10 cellular contexts compared by ENCODE assay signal in genomic region chr18:50192903-50193795, GRCh38. TPM values are rescaled to one million over a fixed set of nuclear protein-coding genes. Genes with fewer than 3 reads are reported as not detected.
DNase-seq lines count a peak whose midpoint lies in the region; ATAC-seq and TF ChIP-seq lines count a peak whose summit lies in the region.
"Had no signal": no experiment of that assay in that cellular context is flagged by ENCODE, and none has a peak within 500 bp of the region (broad histone marks: within the 10 kb centered on the region; RNA-seq: fewer than 3 reads in every experiment).

No MANE protein-coding gene starts in this region.

- ATAC-seq in PC-3: peak; percentile 8; the same call in 1 of the 2 replicates

- H3K27ac ChIP-seq in PC-3 (ENCODE audit: low read length): peak overlapping the region; percentile 16; the same call in 1 of the 2 replicates
- peak overlapping the region; percentile 91 for H3K27ac ChIP-seq in hepatocyte
- H3K27ac ChIP-seq in parathyroid adenoma: no peak overlapping the region
- no peak overlapping the region for H3K27ac ChIP-seq in Karpas-422 (ENCODE audit: low read length)

- H3K4me3 ChIP-seq in PC-3 (ENCODE audit: low read length) (peak overlapping the region; percentile 71), hepatocyte (peak overlapping the region; percentile 56), parathyroid adenoma (ENCODE audit: low read depth, low read length) (peak overlapping the region; percentile 50), Karpas-422 (ENCODE audit: low read length) (no peak overlapping the region)

- H3F3A ChIP-seq in PC-3 (ENCODE audit: low read length, unreplicated experiment): no peaks in the 10 kb centered on the region

- peaks cover 15% of the 10 kb centered on the region; the same call in 1 of the 2 replicates for H3K4me1 ChIP-seq in PC-3 (ENCODE audit: insufficient read depth, low read length)
- peaks cover 5% of the 10 kb centered on the region for H3K4me1 ChIP-seq in hepatocyte (ENCODE audit: insufficient read depth)
- peaks cover 10% of the 10 kb centered on the region for H3K4me1 ChIP-seq in parathyroid adenoma
- H3K4me1 ChIP-seq in Karpas-422 (ENCODE audit: low read length): no peaks in the 10 kb centered on the region

- peaks cover 42% of the 10 kb centered on the region for H3K79me2 ChIP-seq in PC-3 (ENCODE audit: low read length)
- peaks cover 52% of the 10 kb centered on the region for H3K79me2 ChIP-seq in hepatocyte
- no peaks in the 10 kb centered on the region for H3K79me2 ChIP-seq in parathyroid adenoma
- H3K79me2 ChIP-seq in Karpas-422 (ENCODE audit: low read length): no peaks in the 10 kb centered on the region

- peak overlapping the region; percentile 79 for H3K4me2 ChIP-seq in PC-3 (ENCODE audit: low read length)
- peak overlapping the region; percentile 83 for H3K4me2 ChIP-seq in hepatocyte
- H3K4me2 ChIP-seq in parathyroid adenoma (ENCODE audit: low read length): peak overlapping the region; percentile 63
- H3K4me2 ChIP-seq in Karpas-422 (ENCODE audit: low read depth, low read length, poor library complexity, severe bottlenecking): no peak overlapping the region

- peak overlapping the region; percentile 68 for H3K9ac ChIP-seq in PC-3 (ENCODE audit: low read length)
- H3K9ac ChIP-seq in parathyroid adenoma: no peak overlapping the region
- H3K9ac ChIP-seq in Karpas-422 (ENCODE audit: low read length): no peak overlapping the region

- H3K9me3 ChIP-seq in PC-3 (ENCODE audit: low read length) (no peaks in the 10 kb centered on the region), hepatocyte (ENCODE audit: low read depth) (no peaks in the 10 kb centered on the region), parathyroid adenoma (ENCODE audit: control insufficient read depth, low read length) (no peaks in the 10 kb centered on the region), Karpas-422 (ENCODE audit: low read length) (no peaks in the 10 kb centered on the region)

- no peaks in the 10 kb centered on the region for H3K27me3 ChIP-seq in PC-3 (ENCODE audit: low read length)
- H3K27me3 ChIP-seq in hepatocyte: peaks cover 20% of the 10 kb centered on the region
- no peaks in the 10 kb centered on the region for H3K27me3 ChIP-seq in parathyroid adenoma (ENCODE audit: control insufficient read depth, insufficient read depth, low read length)
- no peaks in the 10 kb centered on the region for H3K27me3 ChIP-seq in Karpas-422 (ENCODE audit: low read length)

- CTCF ChIA-PET in PC-3 (lab: Charles Lee): interaction anchor here (0.6 kb wide), 1 partner anchor 301 kb away, joined by 5 read pairs; no protein-coding TSS in a partner anchor

- H2AFZ ChIP-seq in PC-3 (ENCODE audit: low read length) (no peak overlapping the region), hepatocyte (peak overlapping the region; percentile 4), parathyroid adenoma (peak overlapping the region; percentile 78), Karpas-422 (ENCODE audit: low read length) (no peak overlapping the region)

- TF ChIP-seq CTCF in PC-3 (conservative IDR thresholded peaks at IDR 0.05; ENCODE audit: low read depth, low read length) (no peak), hepatocyte (IDR thresholded peaks at IDR 0.05; ENCODE audit: poor library complexity) (no peak), parathyroid adenoma (IDR thresholded peaks at IDR 0.05) (no peak)

- DNase-seq in DMS79 treated with DMSO at 0.1 percent for 48 hours (lab: John Stamatoyannopoulos, UW) (peak; percentile 10), PC-3 (peak; percentile 4), hepatocyte (ENCODE audit: low spot score) (peak; percentile 34), superior temporal gyrus (ENCODE audit: extremely low spot score) (no peak), DMS114 treated with DMSO at 0.1 percent for 48 hours (lab: John Stamatoyannopoulos, UW; ENCODE audit: unreplicated experiment) (no peak), GM03348 (ENCODE audit: low spot score) (no peak), Karpas-422 (no peak)
- DNase-seq: NCI-H1092 had no signal

- H4K20me1 ChIP-seq in PC-3 (ENCODE audit: low read length) (no peaks in the 10 kb centered on the region), hepatocyte (ENCODE audit: insufficient read depth, poor library complexity, severe bottlenecking) (peaks cover 6% of the 10 kb centered on the region), Karpas-422 (ENCODE audit: insufficient read depth, low read depth, low read length) (no peaks in the 10 kb centered on the region)

- TSS peak; percentile 76 for BruUV-seq in PC-3 (replicated peaks; lab: Mats Ljungman, UMichigan)

- POLR2A ChIA-PET in PC-3 (lab: Charles Lee; ENCODE audit: unreplicated experiment): no interaction called here

- intact Hi-C loops in PC-3 (cut with micrococcal nuclease): loop anchor here (5.0 kb wide), 1 partner anchor 96 kb away; no protein-coding TSS in a partner anchor

- H3K9me2 ChIP-seq in PC-3 (replicated peaks; ENCODE audit: low read length) (no peaks in the 10 kb centered on the region), hepatocyte (replicated peaks; ENCODE audit: insufficient read depth) (no peaks in the 10 kb centered on the region), Karpas-422 (replicated peaks; ENCODE audit: insufficient read depth, low read length) (no peaks in the 10 kb centered on the region)

- H3K36me3 ChIP-seq in PC-3 (ENCODE audit: low read depth, low read length) (no peaks in the 10 kb centered on the region), hepatocyte (replicated peaks; ENCODE audit: insufficient read depth, low read depth) (no peaks in the 10 kb centered on the region), parathyroid adenoma (ENCODE audit: control insufficient read depth, insufficient read depth, low read length) (no peaks in the 10 kb centered on the region), Karpas-422 (ENCODE audit: insufficient read depth, low read length) (no peaks in the 10 kb centered on the region)

- WGBS in hepatocyte (ENCODE audit: low lambda C conversion rate, missing lambda C conversion rate): 7% methylated on average over 25 of the region's 31 CpGs

RNA-seq across cellular contexts. Expression of gene MYO5B, which starts 1.8 kb away (rescaled TPM):
- total RNA-seq in PC-3 (2014; rRNA removed) (10.4 and 10.7 TPM in 2 replicates), hepatocyte (41.9 and 43.3 TPM in 2 replicates)
- polyA plus RNA-seq in hepatocyte: 20.3 and 21.3 TPM in 2 replicates
- total RNA-seq in Karpas-422 (2014; rRNA removed; shearing (Covaris generic); ENCODE audit: low replicate concordance): 0.97 TPM in 1 of 2 replicates, not detected in the other
- total RNA-seq: activated CD8-positive, alpha-beta memory T cell treated with anti-CD3 and anti-CD28 coated beads for 36 hours had no signal

Comparison
In these comparisons a context has a peak if more than half of its experiments do, and no peak if none do; other contexts are left out.
1. DNase-seq: peak in DMS79 treated with DMSO at 0.1 percent for 48 hours (single experiment), PC-3 (single experiment) and hepatocyte (single experiment); none in superior temporal gyrus (single experiment), DMS114 treated with DMSO at 0.1 percent for 48 hours (single experiment), GM03348 (single experiment) and Karpas-422 (single experiment).
2. H2AFZ ChIP-seq: peak in hepatocyte (single experiment) and parathyroid adenoma (single experiment); none in PC-3 (single experiment) and Karpas-422 (single experiment).
3. H3K27ac ChIP-seq: peak in PC-3 (single experiment) and hepatocyte (single experiment); none in parathyroid adenoma (single experiment) and Karpas-422 (single experiment).